Comparison of ENCODE assay signal across 1 cellular context in the genomic region with DNA sequence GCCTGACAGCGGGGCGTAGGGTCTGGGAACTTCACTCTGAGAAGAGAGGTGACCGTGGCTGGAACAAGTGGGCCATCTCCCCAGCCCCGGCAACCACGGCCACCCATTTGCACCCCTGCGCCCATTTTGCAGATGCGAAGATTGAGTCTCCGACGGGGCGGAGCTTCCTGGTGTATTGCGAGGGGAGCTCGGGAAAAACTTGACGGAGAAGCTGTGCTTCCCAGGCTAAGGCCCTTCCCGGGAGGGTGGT.
TF ChIP-seq lines count a peak whose summit lies in the region.

No MANE protein-coding gene starts in this region.

TF ChIP-seq in HepG2, 621 proteins besides CTCF, POLR2A, EP300 and RAD21 (continued from another document and continues in another):
- TF ChIP-seq, protein P1, sequence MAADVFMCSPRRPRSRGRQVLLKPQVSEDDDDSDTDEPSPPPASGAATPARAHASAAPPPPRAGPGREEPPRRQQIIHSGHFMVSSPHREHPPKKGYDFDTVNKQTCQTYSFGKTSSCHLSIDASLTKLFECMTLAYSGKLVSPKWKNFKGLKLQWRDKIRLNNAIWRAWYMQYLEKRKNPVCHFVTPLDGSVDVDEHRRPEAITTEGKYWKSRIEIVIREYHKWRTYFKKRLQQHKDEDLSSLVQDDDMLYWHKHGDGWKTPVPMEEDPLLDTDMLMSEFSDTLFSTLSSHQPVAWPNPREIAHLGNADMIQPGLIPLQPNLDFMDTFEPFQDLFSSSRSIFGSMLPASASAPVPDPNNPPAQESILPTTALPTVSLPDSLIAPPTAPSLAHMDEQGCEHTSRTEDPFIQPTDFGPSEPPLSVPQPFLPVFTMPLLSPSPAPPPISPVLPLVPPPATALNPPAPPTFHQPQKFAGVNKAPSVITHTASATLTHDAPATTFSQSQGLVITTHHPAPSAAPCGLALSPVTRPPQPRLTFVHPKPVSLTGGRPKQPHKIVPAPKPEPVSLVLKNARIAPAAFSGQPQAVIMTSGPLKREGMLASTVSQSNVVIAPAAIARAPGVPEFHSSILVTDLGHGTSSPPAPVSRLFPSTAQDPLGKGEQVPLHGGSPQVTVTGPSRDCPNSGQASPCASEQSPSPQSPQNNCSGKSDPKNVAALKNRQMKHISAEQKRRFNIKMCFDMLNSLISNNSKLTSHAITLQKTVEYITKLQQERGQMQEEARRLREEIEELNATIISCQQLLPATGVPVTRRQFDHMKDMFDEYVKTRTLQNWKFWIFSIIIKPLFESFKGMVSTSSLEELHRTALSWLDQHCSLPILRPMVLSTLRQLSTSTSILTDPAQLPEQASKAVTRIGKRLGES (CRISPR knock-in tag; IDR thresholded peaks at IDR 0.05; ENCODE audit: borderline replicate concordance) = no peak
- TF ChIP-seq ATAD3A (CRISPR knock-in tag; IDR thresholded peaks at IDR 0.05) (no peak), KDM3A (CRISPR knock-in tag; IDR thresholded peaks at IDR 0.05; ENCODE audit: low read depth) (no peak), UBTF (CRISPR knock-in tag; IDR thresholded peaks at IDR 0.05) (no peak), ZFP36L2 (CRISPR knock-in tag; IDR thresholded peaks at IDR 0.05) (no peak; the same call in 1 of the 2 replicates), ZBTB34 (CRISPR knock-in tag; IDR thresholded peaks at IDR 0.05) (0 out of 2 replicates have a peak, but pooled peaks have one; percentile 14), RXRA (CRISPR knock-in tag; IDR thresholded peaks at IDR 0.05) (peak; percentile 51; the same call in 1 of the 2 replicates), ZNF3 (CRISPR knock-in tag; IDR thresholded peaks at IDR 0.05) (peak; percentile 79), HES4 (CRISPR knock-in tag; IDR thresholded peaks at IDR 0.05; ENCODE audit: borderline replicate concordance) (peak; percentile 12; the same call in 1 of the 2 replicates), ZNF383 (CRISPR knock-in tag; IDR thresholded peaks at IDR 0.05; ENCODE audit: borderline replicate concordance) (0 out of 2 replicates have a peak, but pooled peaks have one; percentile 2), PRPF4 (IDR thresholded peaks at IDR 0.05; ENCODE audit: low read depth, low read length, poor library complexity, severe bottlenecking) (peak; percentile 70), TSC22D2 (CRISPR knock-in tag; IDR thresholded peaks at IDR 0.05; ENCODE audit: borderline replicate concordance) (no peak), ZNF326 (CRISPR knock-in tag; IDR thresholded peaks at IDR 0.05; ENCODE audit: borderline replicate concordance) (no peak), ZNF792 (CRISPR knock-in tag; IDR thresholded peaks at IDR 0.05) (no peak), SMC3 (IDR thresholded peaks at IDR 0.05; ENCODE audit: low read length) (no peak), ZNF772 (CRISPR knock-in tag; IDR thresholded peaks at IDR 0.05) (peak; percentile 65; the same call in 1 of the 2 replicates), MTA1 (CRISPR knock-in tag; IDR thresholded peaks at IDR 0.05; ENCODE audit: borderline replicate concordance) (no peak), ZNF850 (CRISPR knock-in tag; conservative IDR thresholded peaks at IDR 0.05) (no peak), WIZ (CRISPR knock-in tag; IDR thresholded peaks at IDR 0.05) (peak; percentile 83; the same call in 1 of the 2 replicates), ZNF333 (CRISPR knock-in tag; IDR thresholded peaks at IDR 0.05; ENCODE audit: borderline replicate concordance) (peak; percentile 72; the same call in 1 of the 2 replicates), IRF9 (CRISPR knock-in tag; IDR thresholded peaks at IDR 0.05; ENCODE audit: borderline replicate concordance) (peak; percentile 88; the same call in 1 of the 2 replicates), ZZZ3 (CRISPR knock-in tag; IDR thresholded peaks at IDR 0.05; ENCODE audit: borderline replicate concordance) (no peak), DMAP1 (CRISPR knock-in tag; IDR thresholded peaks at IDR 0.05) (no peak), TFAP4 (IDR thresholded peaks at IDR 0.05; ENCODE audit: borderline replicate concordance, low read depth) (no peak), ZBTB8A (CRISPR knock-in tag; IDR thresholded peaks at IDR 0.05; ENCODE audit: borderline replicate concordance, low read depth) (no peak), YEATS2 (CRISPR knock-in tag; IDR thresholded peaks at IDR 0.05; ENCODE audit: borderline replicate concordance) (no peak), ZNF577 (CRISPR knock-in tag; IDR thresholded peaks at IDR 0.05; ENCODE audit: borderline replicate concordance, low read depth) (no peak), ZSCAN20 (CRISPR knock-in tag; IDR thresholded peaks at IDR 0.05; ENCODE audit: borderline replicate concordance) (no peak), ETV6 (CRISPR knock-in tag; conservative IDR thresholded peaks at IDR 0.05) (no peak), CREBL2 (CRISPR knock-in tag; IDR thresholded peaks at IDR 0.05; ENCODE audit: borderline replicate concordance) (no peak), ZFP41 (CRISPR knock-in tag; IDR thresholded peaks at IDR 0.05; ENCODE audit: borderline replicate concordance) (no peak), JUN (CRISPR knock-in tag; IDR thresholded peaks at IDR 0.05) (no peak)
- TF ChIP-seq, protein P2, sequence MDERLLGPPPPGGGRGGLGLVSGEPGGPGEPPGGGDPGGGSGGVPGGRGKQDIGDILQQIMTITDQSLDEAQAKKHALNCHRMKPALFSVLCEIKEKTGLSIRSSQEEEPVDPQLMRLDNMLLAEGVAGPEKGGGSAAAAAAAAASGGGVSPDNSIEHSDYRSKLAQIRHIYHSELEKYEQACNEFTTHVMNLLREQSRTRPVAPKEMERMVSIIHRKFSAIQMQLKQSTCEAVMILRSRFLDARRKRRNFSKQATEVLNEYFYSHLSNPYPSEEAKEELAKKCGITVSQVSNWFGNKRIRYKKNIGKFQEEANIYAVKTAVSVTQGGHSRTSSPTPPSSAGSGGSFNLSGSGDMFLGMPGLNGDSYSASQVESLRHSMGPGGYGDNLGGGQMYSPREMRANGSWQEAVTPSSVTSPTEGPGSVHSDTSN (CRISPR knock-in tag; IDR thresholded peaks at IDR 0.05) = no peak
- TF ChIP-seq, protein P3, sequence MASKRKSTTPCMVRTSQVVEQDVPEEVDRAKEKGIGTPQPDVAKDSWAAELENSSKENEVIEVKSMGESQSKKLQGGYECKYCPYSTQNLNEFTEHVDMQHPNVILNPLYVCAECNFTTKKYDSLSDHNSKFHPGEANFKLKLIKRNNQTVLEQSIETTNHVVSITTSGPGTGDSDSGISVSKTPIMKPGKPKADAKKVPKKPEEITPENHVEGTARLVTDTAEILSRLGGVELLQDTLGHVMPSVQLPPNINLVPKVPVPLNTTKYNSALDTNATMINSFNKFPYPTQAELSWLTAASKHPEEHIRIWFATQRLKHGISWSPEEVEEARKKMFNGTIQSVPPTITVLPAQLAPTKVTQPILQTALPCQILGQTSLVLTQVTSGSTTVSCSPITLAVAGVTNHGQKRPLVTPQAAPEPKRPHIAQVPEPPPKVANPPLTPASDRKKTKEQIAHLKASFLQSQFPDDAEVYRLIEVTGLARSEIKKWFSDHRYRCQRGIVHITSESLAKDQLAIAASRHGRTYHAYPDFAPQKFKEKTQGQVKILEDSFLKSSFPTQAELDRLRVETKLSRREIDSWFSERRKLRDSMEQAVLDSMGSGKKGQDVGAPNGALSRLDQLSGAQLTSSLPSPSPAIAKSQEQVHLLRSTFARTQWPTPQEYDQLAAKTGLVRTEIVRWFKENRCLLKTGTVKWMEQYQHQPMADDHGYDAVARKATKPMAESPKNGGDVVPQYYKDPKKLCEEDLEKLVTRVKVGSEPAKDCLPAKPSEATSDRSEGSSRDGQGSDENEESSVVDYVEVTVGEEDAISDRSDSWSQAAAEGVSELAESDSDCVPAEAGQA (IDR thresholded peaks at IDR 0.05; ENCODE audit: low read depth) = no peak
- TF ChIP-seq, protein P3 (CRISPR knock-in tag; IDR thresholded peaks at IDR 0.05; ENCODE audit: borderline replicate concordance) = no peak; the same call in 1 of the 2 replicates
- TF ChIP-seq, protein P4, sequence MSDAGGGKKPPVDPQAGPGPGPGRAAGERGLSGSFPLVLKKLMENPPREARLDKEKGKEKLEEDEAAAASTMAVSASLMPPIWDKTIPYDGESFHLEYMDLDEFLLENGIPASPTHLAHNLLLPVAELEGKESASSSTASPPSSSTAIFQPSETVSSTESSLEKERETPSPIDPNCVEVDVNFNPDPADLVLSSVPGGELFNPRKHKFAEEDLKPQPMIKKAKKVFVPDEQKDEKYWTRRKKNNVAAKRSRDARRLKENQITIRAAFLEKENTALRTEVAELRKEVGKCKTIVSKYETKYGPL (CRISPR knock-in tag; IDR thresholded peaks at IDR 0.05) = no peak
- TF ChIP-seq, protein P5, sequence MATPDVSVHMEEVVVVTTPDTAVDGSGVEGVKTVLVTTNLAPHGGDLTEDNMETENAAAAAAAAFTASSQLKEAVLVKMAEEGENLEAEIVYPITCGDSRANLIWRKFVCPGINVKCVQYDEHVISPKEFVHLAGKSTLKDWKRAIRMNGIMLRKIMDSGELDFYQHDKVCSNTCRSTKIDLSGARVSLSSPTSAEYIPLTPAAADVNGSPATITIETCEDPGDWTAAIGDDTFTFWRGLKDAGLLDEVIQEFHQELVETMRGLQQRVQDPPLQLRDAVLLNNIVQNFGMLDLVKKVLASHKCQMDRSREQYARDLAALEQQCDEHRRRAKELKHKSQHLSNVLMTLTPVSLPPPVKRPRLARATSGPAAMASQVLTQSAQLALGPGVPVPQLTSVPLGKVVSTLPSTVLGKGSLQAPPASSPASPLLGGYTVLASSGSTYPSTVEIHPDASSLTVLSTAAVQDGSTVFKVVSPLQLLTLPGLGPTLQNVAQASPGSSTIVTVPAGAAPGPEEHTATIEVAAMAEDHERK (CRISPR knock-in tag; IDR thresholded peaks at IDR 0.05; ENCODE audit: low read depth) = no peak
